In genomic region chr16:28495795-28496749, GRCh38 we compare ENCODE assay signal across 16 cellular contexts. TPM values are rescaled to one million over a fixed set of nuclear protein-coding genes. Genes with fewer than 3 reads are reported as not detected.
DNase-seq lines count a peak whose midpoint lies in the region; ATAC-seq and TF ChIP-seq lines count a peak whose summit lies in the region.
"Had no signal": no experiment of that assay in that cellular context is flagged by ENCODE, and none has a peak within 500 bp of the region (broad histone marks: within the 10 kb centered on the region; RNA-seq: fewer than 3 reads in every experiment).

No MANE protein-coding gene starts in this region.

- H2BK120ac ChIP-seq in mesendoderm (ENCODE audit: low read depth, low read length) = no peak overlapping the region

- no peak overlapping the region for H3K4me2 ChIP-seq in mesendoderm (ENCODE audit: low read length)

- ATAC-seq in T-cell (replicated peaks in 1 of 4) = no peak

- H3K56ac ChIP-seq in mesendoderm (ENCODE audit: low read length) = no peak overlapping the region

- H3K27ac ChIP-seq in spleen = peak overlapping the region; percentile 42 to 98 (median 94)
- H3K27ac ChIP-seq in mesendoderm (ENCODE audit: low read depth, low read length) = no peak overlapping the region
- H3K27ac ChIP-seq: SJSA1, WERI-Rb-1 had no signal

- no peak overlapping the region for H3K18ac ChIP-seq in mesendoderm (ENCODE audit: low read length)

- CTCF ChIA-PET in T-cell (lab: Charles Lee) = interaction anchor here in 1 of 2 donors (0.6 kb wide), 1 partner anchor 8 kb away, joined by 3 read pairs; no protein-coding TSS in a partner anchor

- intact Hi-C loops in spleen (cut with DNase I; ENCODE audit: low total_unique reads) = loop anchor here (10.0 kb wide), 1 partner anchor 59 kb away; the partner anchor contains the start of gene SGF29

- WGBS in spleen, 5 donors = 83 to 94% (median 91%) methylated on average over 18 to 20 of the region's 20 CpGs
- WGBS in mesendoderm (ENCODE audit: extremely low coverage, insufficient coverage, low lambda C conversion rate) = no CpG with 5 or more reads among the region's 20 CpGs

- TF ChIP-seq CTCF in endothelial cell (IDR thresholded peaks at IDR 0.05; ENCODE audit: unreplicated experiment) (no peak), spleen (IDR thresholded peaks at IDR 0.05 in 8 of 11, conservative IDR thresholded peaks at IDR 0.05 in 3 of 11) (no peak), HFFc6 (IDR thresholded peaks at IDR 0.05) (no peak)

- no peak overlapping the region for H3K9ac ChIP-seq in mesendoderm (ENCODE audit: low read length)

- no peaks in the 10 kb centered on the region for H3K27me3 Mint-ChIP-seq in T-helper 2 cell treated with Interferon-gamma antibody and Interleukin-4, amounts not matched to agents 5 μg/mL and 100 μg/mL, for 36 hours (ENCODE audit: low read depth)
- H3K27me3 Mint-ChIP-seq in T-cell (no peaks in the 10 kb centered on the region), endothelial cell (ENCODE audit: unreplicated experiment) (peaks cover 11% of the 10 kb centered on the region), HFFc6 (ENCODE audit: insufficient read depth) (peaks cover 15% of the 10 kb centered on the region)

- H3K36me3 ChIP-seq in spleen = peaks cover 0 to 46% (median 8%) of the 10 kb centered on the region in 6 donors
- H3K36me3 ChIP-seq in mesendoderm (ENCODE audit: control insufficient read depth, insufficient read depth, low read length) = no peaks in the 10 kb centered on the region
- H3K36me3 ChIP-seq: SJSA1, thyroid gland, WERI-Rb-1 had no signal

- H3K4me3 ChIP-seq in spleen (peak overlapping the region in 6 of 8 donors; percentile 25 to 98 (median 42)), mesendoderm (ENCODE audit: low read length) (no peak overlapping the region)
- H3K4me3 ChIP-seq: SJSA1, thyroid gland had no signal

- no peak overlapping the region for H3K4ac ChIP-seq in mesendoderm (ENCODE audit: low read depth, low read length)

- H3K79me1 ChIP-seq in mesendoderm (ENCODE audit: low read length) = no peaks in the 10 kb centered on the region

- H2AK5ac ChIP-seq in mesendoderm (ENCODE audit: low read length) = no peak overlapping the region

- peak overlapping the region; percentile 97 for H3K27ac Mint-ChIP-seq in T-helper 2 cell treated with Interferon-gamma antibody and Interleukin-4, amounts not matched to agents 5 μg/mL and 100 μg/mL, for 36 hours
- H3K27ac Mint-ChIP-seq in T-cell = peak overlapping the region; percentile 97 to 100
- H3K27ac Mint-ChIP-seq in endothelial cell (ENCODE audit: unreplicated experiment) = peak overlapping the region; percentile 74
- no peak overlapping the region for H3K27ac Mint-ChIP-seq in HFFc6

- TF ChIP-seq POLR2A in spleen (IDR thresholded peaks at IDR 0.05) = no peak

- no peak overlapping the region for H2BK15ac ChIP-seq in mesendoderm (replicated peaks; ENCODE audit: low read depth)

- no peaks in the 10 kb centered on the region for H3K79me2 ChIP-seq in mesendoderm (ENCODE audit: control insufficient read depth, insufficient read depth, low read length)

- H3K4me3 Mint-ChIP-seq in T-helper 2 cell treated with Interferon-gamma antibody and Interleukin-4, amounts not matched to agents 5 μg/mL and 100 μg/mL, for 36 hours = peak overlapping the region; percentile 98
- peak overlapping the region; percentile 74 to 96 (median 83) for H3K4me3 Mint-ChIP-seq in T-cell
- peak overlapping the region; percentile 8 for H3K4me3 Mint-ChIP-seq in endothelial cell (ENCODE audit: unreplicated experiment)
- H3K4me3 Mint-ChIP-seq in HFFc6 = no peak overlapping the region

- H4K5ac ChIP-seq in mesendoderm (ENCODE audit: low read length) = no peak overlapping the region

- peaks cover 35% of the 10 kb centered on the region for H3K36me3 Mint-ChIP-seq in T-helper 2 cell treated with Interferon-gamma antibody and Interleukin-4, amounts not matched to agents 5 μg/mL and 100 μg/mL, for 36 hours (ENCODE audit: low read depth)
- H3K36me3 Mint-ChIP-seq in T-cell = peaks cover 7% of the 10 kb centered on the region
- no peaks in the 10 kb centered on the region for H3K36me3 Mint-ChIP-seq in endothelial cell (ENCODE audit: low read depth, unreplicated experiment)
- no peaks in the 10 kb centered on the region for H3K36me3 Mint-ChIP-seq in HFFc6 (ENCODE audit: low read depth)

- peaks cover 16 to 89% (median 46%) of the 10 kb centered on the region in 6 donors for H3K4me1 ChIP-seq in spleen
- no peaks in the 10 kb centered on the region for H3K4me1 ChIP-seq in mesendoderm (ENCODE audit: control insufficient read depth, low read depth, low read length)

- no peaks in the 10 kb centered on the region for H3K9me3 ChIP-seq in spleen
- H3K9me3 ChIP-seq: SJSA1, thyroid gland had no signal

- H3K27me3 ChIP-seq in spleen (replicated peaks in 1 of 7) (no peaks in the 10 kb centered on the region), mesendoderm (ENCODE audit: insufficient read depth, low read length, poor library complexity) (no peaks in the 10 kb centered on the region)
- H3K27me3 ChIP-seq: SJSA1, thyroid gland had no signal

- H3K4me1 Mint-ChIP-seq in T-helper 2 cell treated with Interferon-gamma antibody and Interleukin-4, amounts not matched to agents 5 μg/mL and 100 μg/mL, for 36 hours (ENCODE audit: low read depth) = peaks cover 52% of the 10 kb centered on the region
- peaks cover 60 to 74% (median 73%) of the 10 kb centered on the region in 3 donors for H3K4me1 Mint-ChIP-seq in T-cell
- H3K4me1 Mint-ChIP-seq in endothelial cell (ENCODE audit: unreplicated experiment) = peaks cover 40% of the 10 kb centered on the region
- H3K4me1 Mint-ChIP-seq in HFFc6 (ENCODE audit: low read depth) = peaks cover 3% of the 10 kb centered on the region

- H3K23ac ChIP-seq in mesendoderm (ENCODE audit: low read length) = no peak overlapping the region

- H4K8ac ChIP-seq in mesendoderm (ENCODE audit: low read depth, low read length) = no peak overlapping the region

- H2BK5ac ChIP-seq in mesendoderm (ENCODE audit: low read length) = no peak overlapping the region

- DNase-seq in T-helper 2 cell treated with Interferon-gamma antibody and Interleukin-4, amounts not matched to agents 5 μg/mL and 100 μg/mL, for 36 hours (ENCODE audit: low spot score) = no peak
- DNase-seq in T-helper 2 cell (no peak), T-cell (no peak), endothelial cell (ENCODE audit: low spot score) (no peak), spleen (peak; percentile 78), SIG-M5 (lab: John Stamatoyannopoulos, UW) (no peak), mesendoderm (no peak), HFFc6 (no peak)
- DNase-seq: activated gamma-delta T cell, KBM-7, NCI-H1694, WERI-Rb-1 had no signal

- POLR2A ChIA-PET in T-cell (lab: Charles Lee) = no interaction called here

- H3K9me3 Mint-ChIP-seq in T-helper 2 cell treated with Interferon-gamma antibody and Interleukin-4, amounts not matched to agents 5 μg/mL and 100 μg/mL, for 36 hours = no peaks in the 10 kb centered on the region
- H3K9me3 Mint-ChIP-seq in T-cell (no peaks in the 10 kb centered on the region), endothelial cell (ENCODE audit: unreplicated experiment) (no peaks in the 10 kb centered on the region), HFFc6 (no peaks in the 10 kb centered on the region)

RNA-seq across cellular contexts. Expression of gene APOBR, which starts 1.6 kb away (rescaled TPM):
- 10 to 100 TPM in 3 of 5 donors, 1 to 10 TPM in 2; 6.4 to 16.9 (median 10.3) TPM for total RNA-seq in T-cell
- 6.8 TPM for total RNA-seq in endothelial cell (ENCODE audit: unreplicated experiment)
- total RNA-seq in spleen = 10 to 100 TPM; 21.4 to 58.4 (median 25.7) TPM
- polyA plus RNA-seq in spleen = 10 to 100 TPM in 2 of 3 donors, 1 to 10 TPM in 1; 3.3 to 15.7 (median 12.7) TPM
- polyA plus RNA-seq in mesendoderm (2013, experiment 1 of 2) = not detected
- 0.01 TPM for polyA plus RNA-seq in mesendoderm (2013, experiment 2 of 2)
- not detected for total RNA-seq in HFFc6 (2021; fragmentation: NEBNext Ultra II Directional; extraction: Animal tissue kit (Norgen Biotek cat#: 25700))
- total RNA-seq: A172, fibroblast of villous mesenchyme, SJSA1 had no signal

RNA-seq across cellular contexts. Expression of gene CLN3, which starts 4.2 kb away (rescaled TPM):
- 10 to 100 TPM; 48.4 to 68.6 (median 61.1) TPM for total RNA-seq in T-cell
- total RNA-seq in endothelial cell (ENCODE audit: unreplicated experiment) = 33.6 TPM
- total RNA-seq in spleen = 10 to 100 TPM; 32.5 to 44.1 (median 38.3) TPM
- polyA plus RNA-seq in spleen = 10 to 100 TPM; 21.1 to 30.7 (median 29.9) TPM
- 12.2 TPM for polyA plus RNA-seq in mesendoderm (2013, experiment 1 of 2)
- polyA plus RNA-seq in mesendoderm (2013, experiment 2 of 2) = 12.2 TPM
- total RNA-seq in HFFc6 (2021; fragmentation: NEBNext Ultra II Directional; extraction: Animal tissue kit (Norgen Biotek cat#: 25700)) = 10 to 100 TPM; 17.7 to 29.3 (median 22.1) TPM

RNA-seq across cellular contexts. Expression of gene IL27, which starts 10.6 kb away (rescaled TPM):
- not detected for total RNA-seq in T-cell
- total RNA-seq in endothelial cell (ENCODE audit: unreplicated experiment) = not detected
- total RNA-seq in spleen = 1 to 10 TPM in 5 of 7 donors, under 1 TPM in 1, not detected in 1; 0.79 to 3.9 (median 1.7) TPM
- polyA plus RNA-seq in spleen = 1 to 10 TPM in 1 of 3 donors, under 1 TPM in 2; 0.15 to 1.6 (median 0.61) TPM
- polyA plus RNA-seq in mesendoderm (2013, experiment 1 of 2) = not detected
- not detected for polyA plus RNA-seq in mesendoderm (2013, experiment 2 of 2)
- not detected for total RNA-seq in HFFc6 (2021; fragmentation: NEBNext Ultra II Directional; extraction: Animal tissue kit (Norgen Biotek cat#: 25700))
- total RNA-seq: A172, fibroblast of villous mesenchyme, SJSA1 had no signal

RNA-seq across cellular contexts. Expression of gene NPIPB7, which starts 23.9 kb away (rescaled TPM):
- total RNA-seq in T-cell = under 1 TPM; 0.25 to 0.88 (median 0.39) TPM
- not detected for total RNA-seq in endothelial cell (ENCODE audit: unreplicated experiment)
- under 1 TPM in 2 of 7 donors, not detected in 5; 0.36 to 0.73 TPM for total RNA-seq in spleen
- polyA plus RNA-seq in spleen = under 1 TPM; 0.13 to 0.20 (median 0.18) TPM
- polyA plus RNA-seq in mesendoderm (2013, experiment 1 of 2) = not detected
- polyA plus RNA-seq in mesendoderm (2013, experiment 2 of 2) = 0.03 TPM
- not detected for total RNA-seq in HFFc6 (2021; fragmentation: NEBNext Ultra II Directional; extraction: Animal tissue kit (Norgen Biotek cat#: 25700))
- total RNA-seq: A172, fibroblast of villous mesenchyme, SJSA1, thyroid gland had no signal

RNA-seq across cellular contexts. Expression of gene NUPR1, which starts 42.7 kb away (rescaled TPM):
- under 1 TPM in 3 of 5 donors, not detected in 2; 0.70 to 0.99 (median 0.98) TPM for total RNA-seq in T-cell
- total RNA-seq in endothelial cell (ENCODE audit: unreplicated experiment) = not detected
- 10 to 100 TPM in 5 of 7 donors, 1 to 10 TPM in 2; 2.7 to 29.8 (median 16.1) TPM for total RNA-seq in spleen
- 10 to 100 TPM; 16.4 to 53.7 (median 28.4) TPM for polyA plus RNA-seq in spleen
- polyA plus RNA-seq in mesendoderm (2013, experiment 1 of 2) = 0.17 TPM
- polyA plus RNA-seq in mesendoderm (2013, experiment 2 of 2) = 0.14 TPM
- total RNA-seq in HFFc6 (2021; fragmentation: NEBNext Ultra II Directional; extraction: Animal tissue kit (Norgen Biotek cat#: 25700)) = 10 to 100 TPM; 31.9 to 60.3 (median 43.7) TPM
